20 cellular contexts compared by ENCODE assay signal in genomic region chr19:20964798-20965197, GRCh38. TPM values are rescaled to one million over a fixed set of nuclear protein-coding genes. Genes with fewer than 3 reads are reported as not detected.
DNase-seq lines count a peak whose midpoint lies in the region; ATAC-seq and TF ChIP-seq lines count a peak whose summit lies in the region.
"Had no signal": no experiment of that assay in that cellular context is flagged by ENCODE, and none has a peak within 500 bp of the region (broad histone marks: within the 10 kb centered on the region; RNA-seq: fewer than 3 reads in every experiment).

No MANE protein-coding gene starts in this region.

- no peak overlapping the region for H3K4me3 Mint-ChIP-seq in activated CD8-positive, alpha-beta T cell treated with anti-CD3 and anti-CD28 coated beads for 36 hours
- H3K4me3 Mint-ChIP-seq in activated CD8-positive, alpha-beta T cell treated with anti-CD3 and anti-CD28 coated beads, Interleukin-2, amount 10 ng/mL, durations not matched to agents 7 days and 5 days: no peak overlapping the region
- H3K4me3 Mint-ChIP-seq in GM23338 (no peak overlapping the region), osteocyte (ENCODE audit: unreplicated experiment) (no peak overlapping the region)
- H3K4me3 Mint-ChIP-seq: activated B cell treated with CpG ODN at 0.5 μM for 24 hours; CD8-positive, alpha-beta memory T cell had no signal

- H3K36me3 ChIP-seq in GM23338 (ENCODE audit: insufficient read depth): no peaks in the 10 kb centered on the region
- H3K36me3 ChIP-seq: right atrium auricular region, SJSA1 had no signal

- H3K79me2 ChIP-seq in GM23338 (replicated peaks; ENCODE audit: insufficient read depth): no peaks in the 10 kb centered on the region

- DNase-seq in activated CD8-positive, alpha-beta T cell treated with anti-CD3 and anti-CD28 coated beads for 36 hours: peak; percentile 29
- no peak for DNase-seq in activated CD8-positive, alpha-beta T cell treated with anti-CD3 and anti-CD28 coated beads, Interleukin-2, amount 10 ng/mL, durations not matched to agents 7 days and 5 days
- DNase-seq in GM23338 (ENCODE audit: low spot score): peak; percentile 55
- peak; percentile 19 for DNase-seq in RPMI8226
- DNase-seq in osteocyte (ENCODE audit: extremely low spot score, unreplicated experiment): peak; percentile 63
- no peak for DNase-seq in epidermal melanocyte (ENCODE audit: insufficient read length, low spot score)
- DNase-seq in NK-92 (lab: John Stamatoyannopoulos, UW; ENCODE audit: unreplicated experiment): no peak
- DNase-seq: activated B cell treated with CpG ODN at 0.5 μM for 24 hours; CD8-positive, alpha-beta memory T cell; foreskin fibroblast; hippocampal formation; kidney; mammary epithelial cell; NCI-H446 treated with DMSO at 0.1 percent for 48 hours; PC-3; T-helper 2 cell had no signal

- no peaks in the 10 kb centered on the region for H3F3A ChIP-seq in GM23338 (replicated peaks; ENCODE audit: low read depth)

- H3K27me3 ChIP-seq in GM23338 (ENCODE audit: insufficient read depth): no peaks in the 10 kb centered on the region
- H3K27me3 ChIP-seq: right atrium auricular region, SJSA1 had no signal

- no peaks in the 10 kb centered on the region for H3K4me1 Mint-ChIP-seq in activated CD8-positive, alpha-beta T cell treated with anti-CD3 and anti-CD28 coated beads for 36 hours (ENCODE audit: low read depth)
- H3K4me1 Mint-ChIP-seq in activated CD8-positive, alpha-beta T cell treated with anti-CD3 and anti-CD28 coated beads, Interleukin-2, amount 10 ng/mL, durations not matched to agents 7 days and 5 days (ENCODE audit: low read depth): no peaks in the 10 kb centered on the region
- H3K4me1 Mint-ChIP-seq in GM23338: no peaks in the 10 kb centered on the region
- H3K4me1 Mint-ChIP-seq in osteocyte (ENCODE audit: unreplicated experiment): no peaks in the 10 kb centered on the region
- H3K4me1 Mint-ChIP-seq: CD8-positive, alpha-beta memory T cell had no signal

- no peak overlapping the region for H3K27ac ChIP-seq in GM23338 (ENCODE audit: low read depth)
- H3K27ac ChIP-seq: epithelial cell of prostate, right atrium auricular region, SJSA1 had no signal

- no peak overlapping the region for H3K4me3 ChIP-seq in GM23338
- H3K4me3 ChIP-seq: right atrium auricular region, SJSA1 had no signal

- 0 out of 2 replicates have a peak, but pooled peaks cover 6% of the 10 kb centered on the region for H3K9me2 ChIP-seq in GM23338 (ENCODE audit: insufficient read depth)

- ATAC-seq in activated CD8-positive, alpha-beta T cell treated with anti-CD3 and anti-CD28 coated beads for 36 hours: no peak
- no peak for ATAC-seq in activated CD8-positive, alpha-beta T cell treated with anti-CD3 and anti-CD28 coated beads, Interleukin-2, amount 10 ng/mL, durations not matched to agents 7 days and 5 days
- ATAC-seq in GM23338: no peak; the same call in 2 of the 3 replicates
- no peak for ATAC-seq in GM19395 (IDR thresholded peaks at IDR 0.05; ENCODE audit: unreplicated experiment)
- ATAC-seq: PC-3 had no signal

- no peak overlapping the region for H3K27ac Mint-ChIP-seq in activated CD8-positive, alpha-beta T cell treated with anti-CD3 and anti-CD28 coated beads for 36 hours
- no peak overlapping the region for H3K27ac Mint-ChIP-seq in activated CD8-positive, alpha-beta T cell treated with anti-CD3 and anti-CD28 coated beads, Interleukin-2, amount 10 ng/mL, durations not matched to agents 7 days and 5 days
- H3K27ac Mint-ChIP-seq in GM23338 (no peak overlapping the region), osteocyte (ENCODE audit: unreplicated experiment) (no peak overlapping the region)
- H3K27ac Mint-ChIP-seq: activated B cell treated with CpG ODN at 0.5 μM for 24 hours; CD8-positive, alpha-beta memory T cell had no signal

- no peaks in the 10 kb centered on the region for H3K36me3 Mint-ChIP-seq in activated CD8-positive, alpha-beta T cell treated with anti-CD3 and anti-CD28 coated beads for 36 hours (ENCODE audit: low read depth)
- H3K36me3 Mint-ChIP-seq in activated CD8-positive, alpha-beta T cell treated with anti-CD3 and anti-CD28 coated beads, Interleukin-2, amount 10 ng/mL, durations not matched to agents 7 days and 5 days (ENCODE audit: low read depth): no peaks in the 10 kb centered on the region
- H3K36me3 Mint-ChIP-seq in GM23338 (ENCODE audit: low read depth) (peaks cover 4% of the 10 kb centered on the region; the same call in 1 of the 3 replicates), osteocyte (ENCODE audit: unreplicated experiment) (no peaks in the 10 kb centered on the region)

- no peaks in the 10 kb centered on the region for H3K27me3 Mint-ChIP-seq in activated CD8-positive, alpha-beta T cell treated with anti-CD3 and anti-CD28 coated beads for 36 hours
- H3K27me3 Mint-ChIP-seq in activated CD8-positive, alpha-beta T cell treated with anti-CD3 and anti-CD28 coated beads, Interleukin-2, amount 10 ng/mL, durations not matched to agents 7 days and 5 days (ENCODE audit: low read depth): no peaks in the 10 kb centered on the region
- no peaks in the 10 kb centered on the region for H3K27me3 Mint-ChIP-seq in GM23338 (ENCODE audit: insufficient read depth, low read depth, poor library complexity)
- H3K27me3 Mint-ChIP-seq in osteocyte (ENCODE audit: unreplicated experiment): no peaks in the 10 kb centered on the region
- H3K27me3 Mint-ChIP-seq: activated B cell treated with CpG ODN at 0.5 μM for 24 hours had no signal

- H3K9me3 Mint-ChIP-seq in activated CD8-positive, alpha-beta T cell treated with anti-CD3 and anti-CD28 coated beads for 36 hours: no peaks in the 10 kb centered on the region
- peaks cover 6% of the 10 kb centered on the region for H3K9me3 Mint-ChIP-seq in activated CD8-positive, alpha-beta T cell treated with anti-CD3 and anti-CD28 coated beads, Interleukin-2, amount 10 ng/mL, durations not matched to agents 7 days and 5 days (ENCODE audit: insufficient read depth)
- H3K9me3 Mint-ChIP-seq in GM23338 (peaks cover 32% of the 10 kb centered on the region), osteocyte (ENCODE audit: unreplicated experiment) (peaks cover 28% of the 10 kb centered on the region)

- no peak overlapping the region for H2AFZ ChIP-seq in GM23338

- POLR2A ChIA-PET in activated CD8-positive, alpha-beta T cell treated with anti-CD3 and anti-CD28 coated beads for 36 hours (lab: Charles Lee): no interaction called here
- POLR2A ChIA-PET in activated CD8-positive, alpha-beta T cell treated with anti-CD3 and anti-CD28 coated beads, Interleukin-2, amount 10 ng/mL, durations not matched to agents 7 days and 5 days (lab: Charles Lee): no interaction called here

- TF ChIP-seq CTCF in activated CD8-positive, alpha-beta T cell treated with anti-CD3 and anti-CD28 coated beads for 36 hours (IDR thresholded peaks at IDR 0.05): no peak
- TF ChIP-seq CTCF in GM23338 (conservative IDR thresholded peaks at IDR 0.05; ENCODE audit: low read depth in 2 of 2) (peak; percentile 59 to 79), osteocyte (IDR thresholded peaks at IDR 0.05) (no peak)

- intact Hi-C loops in activated CD8-positive, alpha-beta T cell treated with anti-CD3 and anti-CD28 coated beads for 36 hours (cut with micrococcal nuclease): no loop called here

- CTCF ChIA-PET in activated CD8-positive, alpha-beta T cell treated with anti-CD3 and anti-CD28 coated beads for 36 hours (lab: Charles Lee): no interaction called here
- CTCF ChIA-PET in activated CD8-positive, alpha-beta T cell treated with anti-CD3 and anti-CD28 coated beads, Interleukin-2, amount 10 ng/mL, durations not matched to agents 7 days and 5 days (lab: Charles Lee): no interaction called here

- H4K20me1 ChIP-seq in GM23338 (replicated peaks; ENCODE audit: insufficient read depth): no peaks in the 10 kb centered on the region

- H3K4me2 ChIP-seq in GM23338: no peak overlapping the region

- no peaks in the 10 kb centered on the region for H3K4me1 ChIP-seq in GM23338 (ENCODE audit: insufficient read depth)
- H3K4me1 ChIP-seq: right atrium auricular region, SJSA1 had no signal

TF ChIP-seq in GM23338, 12 proteins besides CTCF, POLR2A, EP300 and RAD21:
- no peak for TF ChIP-seq ZNF331 (CRISPR knock-in tag; IDR thresholded peaks at IDR 0.05; ENCODE audit: low read depth)
- no peak for TF ChIP-seq EZH2 (IDR thresholded peaks at IDR 0.05; ENCODE audit: low read depth, unreplicated experiment)
- TF ChIP-seq STAT1 (IDR thresholded peaks at IDR 0.05; ENCODE audit: unreplicated experiment): no peak

RNA-seq across cellular contexts. Expression of gene ZNF85, which starts 41.7 kb away (rescaled TPM):
- total RNA-seq in activated CD8-positive, alpha-beta T cell treated with anti-CD3 and anti-CD28 coated beads for 36 hours: 10 to 100 TPM; 17.6 to 18.6 TPM
- total RNA-seq in activated CD8-positive, alpha-beta T cell treated with anti-CD3 and anti-CD28 coated beads, Interleukin-2, amount 10 ng/mL, durations not matched to agents 7 days and 5 days: 10 to 100 TPM; 24.6 to 24.7 TPM
- 28.8 and 42.6 TPM in 2 replicates for total RNA-seq in GM23338 (2014; rRNA removed; shearing (Covaris generic))
- 16.8 and 18.3 TPM in 2 replicates for polyA plus RNA-seq in GM23338 (2016; fragmentation: Nextera tagmentation; extraction: Ambion mirVana)
- 4.8 and 6.2 TPM in 2 replicates for total RNA-seq in osteocyte

RNA-seq across cellular contexts. Expression of gene ZNF430, which starts 55.7 kb away (rescaled TPM):
- total RNA-seq in activated CD8-positive, alpha-beta T cell treated with anti-CD3 and anti-CD28 coated beads for 36 hours: 10 to 100 TPM; 20.4 to 20.8 TPM
- total RNA-seq in activated CD8-positive, alpha-beta T cell treated with anti-CD3 and anti-CD28 coated beads, Interleukin-2, amount 10 ng/mL, durations not matched to agents 7 days and 5 days: 10 to 100 TPM; 22.0 to 25.5 TPM
- 14.3 and 20.0 TPM in 2 replicates for total RNA-seq in GM23338 (2014; rRNA removed; shearing (Covaris generic))
- 9.6 and 13.1 TPM in 2 replicates for polyA plus RNA-seq in GM23338 (2016; fragmentation: Nextera tagmentation; extraction: Ambion mirVana)
- total RNA-seq in osteocyte: 13.3 and 14.9 TPM in 2 replicates

Comparison
In these comparisons a context has a peak if more than half of its experiments do, and no peak if none do; other contexts are left out.
1. DNase-seq: peak in activated CD8-positive, alpha-beta T cell treated with anti-CD3 and anti-CD28 coated beads for 36 hours (single experiment), GM23338 (single experiment), RPMI8226 (single experiment) and osteocyte (single experiment); none in activated CD8-positive, alpha-beta T cell treated with anti-CD3 and anti-CD28 coated beads, Interleukin-2, amount 10 ng/mL, durations not matched to agents 7 days and 5 days (single experiment), epidermal melanocyte (single experiment) and NK-92 (single experiment).
2. CTCF ChIP-seq: peak in GM23338 (2 of 2); none in activated CD8-positive, alpha-beta T cell treated with anti-CD3 and anti-CD28 coated beads for 36 hours (single experiment) and osteocyte (single experiment).